1 cellular context compared by ENCODE assay signal in the genomic region with DNA sequence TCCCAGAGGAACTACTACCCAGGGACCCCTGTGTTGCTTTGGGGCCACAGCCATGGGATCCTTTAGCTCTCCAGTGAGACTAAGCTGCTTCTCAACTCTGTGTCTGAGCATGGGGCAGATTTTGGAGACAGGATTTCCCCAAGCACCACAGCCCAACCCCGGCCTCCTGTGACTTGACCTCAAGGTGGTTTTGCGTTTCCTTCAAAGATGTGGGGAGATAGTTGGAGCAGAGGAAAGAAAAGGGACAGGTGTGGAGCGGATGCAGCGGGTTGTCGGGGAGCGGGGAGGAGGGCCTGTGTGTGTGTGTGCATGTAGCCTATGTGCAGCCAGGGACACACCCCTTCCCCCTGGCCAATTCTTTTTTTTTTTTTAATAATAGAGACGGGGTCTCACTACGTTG.
TF ChIP-seq lines count a peak whose summit lies in the region.

No MANE protein-coding gene starts in this region.

TF ChIP-seq in GM23338, 12 proteins besides CTCF, POLR2A, EP300 and RAD21 (continued from another document):
- TF ChIP-seq, protein P1, sequence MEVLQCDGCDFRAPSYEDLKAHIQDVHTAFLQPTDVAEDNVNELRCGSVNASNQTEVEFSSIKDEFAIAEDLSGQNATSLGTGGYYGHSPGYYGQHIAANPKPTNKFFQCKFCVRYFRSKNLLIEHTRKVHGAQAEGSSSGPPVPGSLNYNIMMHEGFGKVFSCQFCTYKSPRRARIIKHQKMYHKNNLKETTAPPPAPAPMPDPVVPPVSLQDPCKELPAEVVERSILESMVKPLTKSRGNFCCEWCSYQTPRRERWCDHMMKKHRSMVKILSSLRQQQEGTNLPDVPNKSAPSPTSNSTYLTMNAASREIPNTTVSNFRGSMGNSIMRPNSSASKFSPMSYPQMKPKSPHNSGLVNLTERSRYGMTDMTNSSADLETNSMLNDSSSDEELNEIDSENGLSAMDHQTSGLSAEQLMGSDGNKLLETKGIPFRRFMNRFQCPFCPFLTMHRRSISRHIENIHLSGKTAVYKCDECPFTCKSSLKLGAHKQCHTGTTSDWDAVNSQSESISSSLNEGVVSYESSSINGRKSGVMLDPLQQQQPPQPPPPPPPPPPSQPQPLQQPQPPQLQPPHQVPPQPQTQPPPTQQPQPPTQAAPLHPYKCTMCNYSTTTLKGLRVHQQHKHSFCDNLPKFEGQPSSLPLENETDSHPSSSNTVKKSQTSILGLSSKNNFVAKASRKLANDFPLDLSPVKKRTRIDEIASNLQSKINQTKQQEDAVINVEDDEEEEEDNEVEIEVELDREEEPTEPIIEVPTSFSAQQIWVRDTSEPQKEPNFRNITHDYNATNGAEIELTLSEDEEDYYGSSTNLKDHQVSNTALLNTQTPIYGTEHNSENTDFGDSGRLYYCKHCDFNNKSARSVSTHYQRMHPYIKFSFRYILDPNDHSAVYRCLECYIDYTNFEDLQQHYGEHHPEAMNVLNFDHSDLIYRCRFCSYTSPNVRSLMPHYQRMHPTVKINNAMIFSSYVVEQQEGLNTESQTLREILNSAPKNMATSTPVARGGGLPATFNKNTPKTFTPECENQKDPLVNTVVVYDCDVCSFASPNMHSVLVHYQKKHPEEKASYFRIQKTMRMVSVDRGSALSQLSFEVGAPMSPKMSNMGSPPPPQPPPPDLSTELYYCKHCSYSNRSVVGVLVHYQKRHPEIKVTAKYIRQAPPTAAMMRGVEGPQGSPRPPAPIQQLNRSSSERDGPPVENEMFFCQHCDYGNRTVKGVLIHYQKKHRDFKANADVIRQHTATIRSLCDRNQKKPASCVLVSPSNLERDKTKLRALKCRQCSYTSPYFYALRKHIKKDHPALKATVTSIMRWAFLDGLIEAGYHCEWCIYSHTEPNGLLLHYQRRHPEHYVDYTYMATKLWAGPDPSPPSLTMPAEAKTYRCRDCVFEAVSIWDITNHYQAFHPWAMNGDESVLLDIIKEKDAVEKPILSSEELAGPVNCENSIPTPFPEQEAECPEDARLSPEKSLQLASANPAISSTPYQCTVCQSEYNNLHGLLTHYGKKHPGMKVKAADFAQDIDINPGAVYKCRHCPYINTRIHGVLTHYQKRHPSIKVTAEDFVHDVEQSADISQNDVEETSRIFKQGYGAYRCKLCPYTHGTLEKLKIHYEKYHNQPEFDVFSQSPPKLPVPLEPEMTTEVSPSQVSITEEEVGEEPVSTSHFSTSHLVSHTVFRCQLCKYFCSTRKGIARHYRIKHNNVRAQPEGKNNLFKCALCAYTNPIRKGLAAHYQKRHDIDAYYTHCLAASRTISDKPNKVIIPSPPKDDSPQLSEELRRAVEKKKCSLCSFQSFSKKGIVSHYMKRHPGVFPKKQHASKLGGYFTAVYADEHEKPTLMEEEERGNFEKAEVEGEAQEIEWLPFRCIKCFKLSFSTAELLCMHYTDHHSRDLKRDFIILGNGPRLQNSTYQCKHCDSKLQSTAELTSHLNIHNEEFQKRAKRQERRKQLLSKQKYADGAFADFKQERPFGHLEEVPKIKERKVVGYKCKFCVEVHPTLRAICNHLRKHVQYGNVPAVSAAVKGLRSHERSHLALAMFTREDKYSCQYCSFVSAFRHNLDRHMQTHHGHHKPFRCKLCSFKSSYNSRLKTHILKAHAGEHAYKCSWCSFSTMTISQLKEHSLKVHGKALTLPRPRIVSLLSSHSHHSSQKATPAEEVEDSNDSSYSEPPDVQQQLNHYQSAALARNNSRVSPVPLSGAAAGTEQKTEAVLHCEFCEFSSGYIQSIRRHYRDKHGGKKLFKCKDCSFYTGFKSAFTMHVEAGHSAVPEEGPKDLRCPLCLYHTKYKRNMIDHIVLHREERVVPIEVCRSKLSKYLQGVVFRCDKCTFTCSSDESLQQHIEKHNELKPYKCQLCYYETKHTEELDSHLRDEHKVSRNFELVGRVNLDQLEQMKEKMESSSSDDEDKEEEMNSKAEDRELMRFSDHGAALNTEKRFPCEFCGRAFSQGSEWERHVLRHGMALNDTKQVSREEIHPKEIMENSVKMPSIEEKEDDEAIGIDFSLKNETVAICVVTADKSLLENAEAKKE (CRISPR knock-in tag; IDR thresholded peaks at IDR 0.05), result no peak
- no peak for TF ChIP-seq ZNF331 (CRISPR knock-in tag; IDR thresholded peaks at IDR 0.05; ENCODE audit: low read depth)
- no peak for TF ChIP-seq EZH2phosphoT487 (IDR thresholded peaks at IDR 0.05; ENCODE audit: unreplicated experiment)
- TF ChIP-seq NANOG (IDR thresholded peaks at IDR 0.05; ENCODE audit: borderline replicate concordance), result no peak
- TF ChIP-seq STAT1 (IDR thresholded peaks at IDR 0.05; ENCODE audit: unreplicated experiment), result no peak
- no peak for TF ChIP-seq POLR2AphosphoS5 (IDR thresholded peaks at IDR 0.05; ENCODE audit: low read depth)
- no peak for TF ChIP-seq REST (IDR thresholded peaks at IDR 0.05; ENCODE audit: unreplicated experiment)
- TF ChIP-seq ETS1 (IDR thresholded peaks at IDR 0.05), result no peak
- no peak for TF ChIP-seq JUNB (IDR thresholded peaks at IDR 0.05; ENCODE audit: unreplicated experiment)
